In the genomic region with DNA sequence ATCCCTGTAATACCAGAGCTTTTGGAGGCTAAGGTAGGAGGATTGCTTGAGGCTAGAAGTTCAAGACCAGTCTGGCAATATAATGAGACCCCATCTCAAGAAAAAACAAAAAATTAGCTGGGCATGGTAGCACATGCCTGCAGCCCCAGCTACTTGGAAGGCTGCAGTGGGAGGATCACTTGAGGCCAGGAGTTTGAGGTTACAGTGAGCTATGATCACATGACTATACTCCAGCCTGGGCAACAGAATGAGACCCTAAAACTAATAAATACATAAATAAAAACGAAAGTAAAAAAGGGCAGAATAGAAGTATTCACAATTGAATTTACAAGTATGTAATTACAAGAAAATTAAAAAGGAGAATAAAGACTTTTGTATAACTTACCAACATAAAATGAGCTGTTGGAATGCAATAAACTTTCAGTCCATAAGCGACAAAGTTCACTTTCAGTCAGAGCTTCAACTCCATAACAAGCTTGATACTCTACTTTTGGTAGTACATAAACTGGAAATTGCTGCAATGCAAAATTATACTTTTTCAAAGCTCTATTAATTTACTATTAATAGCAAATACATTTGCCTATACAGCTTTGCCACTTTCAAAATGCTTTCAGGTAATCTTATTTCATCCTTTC, we compare ENCODE assay signal across 16 cellular contexts.
"Had no signal": no experiment of that assay in that cellular context is flagged by ENCODE, and none has a peak within 500 bp of the region (broad histone marks: within the 10 kb centered on the region; RNA-seq: fewer than 3 reads in every experiment).

No MANE protein-coding gene starts in this region.

- H3K27me3 Mint-ChIP-seq: activated CD8-positive, alpha-beta T cell treated with anti-CD3 and anti-CD28 coated beads for 36 hours; activated naive CD8-positive, alpha-beta T cell treated with anti-CD3 and anti-CD28 coated beads, Interleukin-2, amount 10 ng/mL, durations not matched to agents 7 days and 5 days; natural killer cell treated with Interleukin-12 subunit alpha and Interleukin-12 subunit beta and Interleukin-15 and Interleukin-18, amount 100 ng/mL, for 72 hours; T-cell had no signal

- H3K4me1 ChIP-seq: esophagus squamous epithelium, psoas muscle, right lobe of liver had no signal

- ATAC-seq: activated CD8-positive, alpha-beta T cell treated with anti-CD3 and anti-CD28 coated beads for 36 hours; left cardiac atrium; natural killer cell treated with Interleukin-12 subunit alpha and Interleukin-12 subunit beta and Interleukin-15 and Interleukin-18, amount 100 ng/mL, for 72 hours; psoas muscle; right lobe of liver; T-cell had no signal

- H3K27ac ChIP-seq: esophagus squamous epithelium, foreskin keratinocyte, psoas muscle, right lobe of liver had no signal

- H3K9me3 ChIP-seq: esophagus squamous epithelium, psoas muscle, right lobe of liver had no signal

- H3K9me3 Mint-ChIP-seq: activated CD8-positive, alpha-beta T cell treated with anti-CD3 and anti-CD28 coated beads for 36 hours; activated naive CD8-positive, alpha-beta T cell treated with anti-CD3 and anti-CD28 coated beads, Interleukin-2, amount 10 ng/mL, durations not matched to agents 7 days and 5 days; immature natural killer cell; natural killer cell treated with Interleukin-12 subunit alpha and Interleukin-12 subunit beta and Interleukin-15 and Interleukin-18, amount 100 ng/mL, for 72 hours; T-cell had no signal

- DNase-seq: activated CD8-positive, alpha-beta memory T cell treated with anti-CD3 and anti-CD28 coated beads, Interleukin-2, amount 50 U/mL, for 4 hours; activated CD8-positive, alpha-beta T cell treated with anti-CD3 and anti-CD28 coated beads for 36 hours; activated naive CD8-positive, alpha-beta T cell treated with anti-CD3 and anti-CD28 coated beads, Interleukin-2, amount 10 ng/mL, durations not matched to agents 7 days and 5 days; anterior cingulate cortex; cerebellar nuclear complex; esophagus squamous epithelium; foreskin keratinocyte; immature natural killer cell; left cardiac atrium; occipital lobe; psoas muscle; right lobe of liver; stimulated activated CD4-positive, alpha-beta T cell treated with anti-CD3 and anti-CD28 coated beads, Interleukin-2, amount 100 ng/mL, for 48 hours; stimulated activated naive CD4-positive, alpha-beta T cell treated with Interleukin-2 at 50 U/mL for 16 hours; T-cell had no signal

- H3K27me3 ChIP-seq: esophagus squamous epithelium, foreskin keratinocyte, right lobe of liver had no signal

- H3K36me3 Mint-ChIP-seq: natural killer cell treated with Interleukin-12 subunit alpha and Interleukin-12 subunit beta and Interleukin-15 and Interleukin-18, amount 100 ng/mL, for 72 hours had no signal

- H3K4me3 ChIP-seq: esophagus squamous epithelium, psoas muscle, right lobe of liver had no signal

- H3K4me1 Mint-ChIP-seq: immature natural killer cell had no signal

- H3K4me3 Mint-ChIP-seq: activated CD8-positive, alpha-beta T cell treated with anti-CD3 and anti-CD28 coated beads for 36 hours; activated naive CD8-positive, alpha-beta T cell treated with anti-CD3 and anti-CD28 coated beads, Interleukin-2, amount 10 ng/mL, durations not matched to agents 7 days and 5 days; immature natural killer cell; natural killer cell treated with Interleukin-12 subunit alpha and Interleukin-12 subunit beta and Interleukin-15 and Interleukin-18, amount 100 ng/mL, for 72 hours; T-cell had no signal

- H3K27ac Mint-ChIP-seq: activated CD8-positive, alpha-beta T cell treated with anti-CD3 and anti-CD28 coated beads for 36 hours; activated naive CD8-positive, alpha-beta T cell treated with anti-CD3 and anti-CD28 coated beads, Interleukin-2, amount 10 ng/mL, durations not matched to agents 7 days and 5 days; immature natural killer cell; natural killer cell treated with Interleukin-12 subunit alpha and Interleukin-12 subunit beta and Interleukin-15 and Interleukin-18, amount 100 ng/mL, for 72 hours; T-cell had no signal
